Comparison of ENCODE assay signal across 8 cellular contexts in genomic region chr11:69049490-69049867, GRCh38. TPM values are rescaled to one million over a fixed set of nuclear protein-coding genes. Genes with fewer than 3 reads are reported as not detected.
DNase-seq lines count a peak whose midpoint lies in the region; ATAC-seq, FAIRE-seq and TF ChIP-seq lines count a peak whose summit lies in the region.

No MANE protein-coding gene starts in this region.

- BruUV-seq in GM12878 (replicated peaks; lab: Mats Ljungman, UMichigan), result no TSS peak

- H4K20me1 ChIP-seq in GM12878 (ENCODE audit: control insufficient read depth, insufficient read depth), result no peaks in the 10 kb centered on the region; the same call in 1 of the 2 replicates

- peaks cover 16 to 46% (median 21%) of the 10 kb centered on the region in 3 donors for H3K4me1 Mint-ChIP-seq in CD8-positive, alpha-beta memory T cell

- peak overlapping the region; percentile 74 for H3K4me3 ChIP-seq in CD8-positive, alpha-beta memory T cell (ENCODE audit: low read length)
- H3K4me3 ChIP-seq in GM12878 (peak overlapping the region; percentile 94), suprapubic skin (peak overlapping the region; percentile 99)

- TF ChIP-seq EP300 in GM12878 (IDR thresholded peaks at IDR 0.05; ENCODE audit: borderline replicate concordance in 1 of 2, control insufficient read depth in 1 of 2, low read depth in 2 of 2, low read length in 2 of 2) (no peak), suprapubic skin (IDR thresholded peaks at IDR 0.05) (no peak)

- peaks cover 0 to 9% (median 0%) of the 10 kb centered on the region in 3 donors for H3K36me3 Mint-ChIP-seq in CD8-positive, alpha-beta memory T cell

- H3K27me3 ChIP-seq in CD8-positive, alpha-beta memory T cell (ENCODE audit: insufficient read depth, low read length, poor library complexity, severe bottlenecking), result no peaks in the 10 kb centered on the region
- H3K27me3 ChIP-seq in GM12878 (replicated peaks in 1 of 2; ENCODE audit: control insufficient read depth in 2 of 2, insufficient read depth in 2 of 2, low read length in 1 of 2) (no peaks in the 10 kb centered on the region), suprapubic skin (no peaks in the 10 kb centered on the region)

- H3K36me3 ChIP-seq in CD8-positive, alpha-beta memory T cell (ENCODE audit: insufficient read depth, low read length), result no peaks in the 10 kb centered on the region
- H3K36me3 ChIP-seq in GM12878 (ENCODE audit: control insufficient read depth in 2 of 2, insufficient read depth in 2 of 2, low read length in 1 of 2) (no peaks in the 10 kb centered on the region; a peak in 4 of 4 replicates), suprapubic skin (peaks cover 10% of the 10 kb centered on the region)

- H3K4me3 Mint-ChIP-seq in CD8-positive, alpha-beta memory T cell, result peak overlapping the region; percentile 73 to 91 (median 84)

- H3K4me1 ChIP-seq in CD8-positive, alpha-beta memory T cell (ENCODE audit: insufficient read depth, low read length), result peaks cover 20% of the 10 kb centered on the region
- peaks cover 29% of the 10 kb centered on the region for H3K4me1 ChIP-seq in GM12878 (ENCODE audit: control insufficient read depth, insufficient read depth, low read length)
- H3K4me1 ChIP-seq in suprapubic skin, result peaks cover 58% of the 10 kb centered on the region

- H2AFZ ChIP-seq in GM12878 (ENCODE audit: control insufficient read depth, low read depth, low read length), result no peak overlapping the region; the same call in 1 of the 2 replicates

- FAIRE-seq in GM12878 (lab: Jason Lieb, UNC) (no peak), urothelium cell line (lab: Jason Lieb, UNC) (no peak)

- WGBS in GM12878 (ENCODE audit: insufficient coverage, insufficient replicate concordance, low lambda C conversion rate, missing lambda C conversion rate), result 7% methylated on average over 13 of the region's 15 CpGs
- WGBS in suprapubic skin, result 10% methylated on average over 14 of the region's 15 CpGs

- no peaks in the 10 kb centered on the region for H3K9me3 ChIP-seq in CD8-positive, alpha-beta memory T cell (ENCODE audit: low read length)
- H3K9me3 ChIP-seq in GM12878 (replicated peaks; ENCODE audit: control insufficient read depth, insufficient read depth, low read length) (no peaks in the 10 kb centered on the region), suprapubic skin (no peaks in the 10 kb centered on the region)

- peak; percentile 6 for ATAC-seq in GM12878
- peak; percentile 18 for ATAC-seq in left colon

- no peak for TF ChIP-seq RAD21 in GM12878 (IDR thresholded peaks at IDR 0.05; ENCODE audit: insufficient read depth, low read depth, low read length)

- TF ChIP-seq POLR2A in GM12878 (IDR thresholded peaks at IDR 0.05; ENCODE audit: low read depth, low read length) (no peak), suprapubic skin (IDR thresholded peaks at IDR 0.05) (no peak)

- intact Hi-C loops in GM12878 (cut with micrococcal nuclease; ENCODE audit: unreplicated experiment), result no loop called here
- intact Hi-C loops in left colon (cut with DNase I, micrococcal nuclease), result no loop called here

- DNase-seq in CD8-positive, alpha-beta memory T cell, result peak in 1 of 5 donors; percentile 21
- DNase-seq in NOMO-1 (lab: John Stamatoyannopoulos, UW; ENCODE audit: unreplicated experiment in 2 of 2), result peak; percentile 19 to 45
- DNase-seq in GM12878 (ENCODE audit: low read depth, low spot score), result no peak
- DNase-seq in left colon, result peak in 1 of 2 donors; percentile 31
- no peak for DNase-seq in suprapubic skin (ENCODE audit: low spot score in 2 of 2)
- DNase-seq in foreskin melanocyte, result no peak
- DNase-seq in urothelium cell line (ENCODE audit: low spot score), result no peak
- DNase-seq in activated gamma-delta T cell (lab: John Stamatoyannopoulos, UW), result no peak

- TF ChIP-seq CTCF in GM12878 (IDR thresholded peaks at IDR 0.05 in 2 of 3, conservative IDR thresholded peaks at IDR 0.05 in 1 of 3; ENCODE audit: control insufficient read depth in 2 of 3, extremely low read depth in 1 of 3, insufficient read depth in 1 of 3, low read depth in 3 of 3, low read length in 3 of 3), result no peak
- no peak for TF ChIP-seq CTCF in suprapubic skin (IDR thresholded peaks at IDR 0.05)

- H3K79me2 ChIP-seq in GM12878 (ENCODE audit: control insufficient read depth, insufficient read depth, low read length), result peaks cover 52% of the 10 kb centered on the region

- H3K4me2 ChIP-seq in GM12878 (ENCODE audit: control insufficient read depth, insufficient read depth), result peak overlapping the region; percentile 89

- RAD21 ChIA-PET in GM12878 (lab: Charles Lee; ENCODE audit: unreplicated experiment), result interaction anchor here (0.7 kb wide), 1 partner anchor 52 kb away, joined by 3 read pairs; no protein-coding TSS in a partner anchor

- no peaks in the 10 kb centered on the region for H3K9me3 Mint-ChIP-seq in CD8-positive, alpha-beta memory T cell

- peak overlapping the region; percentile 79 to 96 (median 92) for H3K27ac Mint-ChIP-seq in CD8-positive, alpha-beta memory T cell

- CTCF ChIA-PET in CD8-positive, alpha-beta memory T cell (lab: Charles Lee), result no interaction called here
- CTCF ChIA-PET in GM12878 (lab: Yijun Ruan, JAX), result interaction anchor here (1.4 kb wide), 1 partner anchor 9 kb away, joined by 3 read pairs; no protein-coding TSS in a partner anchor

- H3K27ac ChIP-seq in CD8-positive, alpha-beta memory T cell (ENCODE audit: low read depth, low read length), result peak overlapping the region; percentile 90
- peak overlapping the region; percentile 59 for H3K27ac ChIP-seq in GM12878 (ENCODE audit: control insufficient read depth, insufficient read depth)
- peak overlapping the region; percentile 90 for H3K27ac ChIP-seq in suprapubic skin

- SMC1A ChIA-PET in GM12878 (lab: Charles Lee; ENCODE audit: uncharacterized antibody, unreplicated experiment), result no interaction called here

- in situ Hi-C loops in GM12878 (cut with MboI), result no loop called here

- POLR2A ChIA-PET in CD8-positive, alpha-beta memory T cell (lab: Charles Lee), result interaction anchor here (1.6 kb wide), 1 partner anchor 206 kb away, joined by 4 read pairs; no protein-coding TSS in a partner anchor
- POLR2A ChIA-PET in GM12878 (lab: Charles Lee), result interaction anchor here (1.9 kb wide), 1 partner anchor 10 kb away, joined by 4 read pairs; no protein-coding TSS in a partner anchor

- peak overlapping the region; percentile 69 for H3K9ac ChIP-seq in GM12878 (ENCODE audit: control insufficient read depth, insufficient read depth, low read length)

- H3K27me3 Mint-ChIP-seq in CD8-positive, alpha-beta memory T cell, result peaks cover 0 to 12% of the 10 kb centered on the region in 2 donors

TF ChIP-seq in GM12878, 131 proteins besides CTCF, POLR2A, EP300 and RAD21 (continues in another document):
- TF ChIP-seq MTA2 (IDR thresholded peaks at IDR 0.05; ENCODE audit: low read depth) (peak; percentile 43; the same call in 1 of the 2 replicates), YY1 (IDR thresholded peaks at IDR 0.05; ENCODE audit: low read depth, low read length) (no peak)

RNA-seq across cellular contexts. Expression of gene TPCN2, which starts 0.7 kb away (rescaled TPM):
- total RNA-seq in CD8-positive, alpha-beta memory T cell, result 10 to 100 TPM; 12.3 to 12.9 TPM
- 4.0 TPM for polyA plus RNA-seq in CD8-positive, alpha-beta memory T cell
- 108 and 127 TPM in 2 replicates for total RNA-seq in GM12878 (2013; cell fraction: nucleolus; rRNA removed)
- total RNA-seq in GM12878 (2014; rRNA removed) (8.2 and 10.4 TPM in 2 replicates), GM12878 (2014; rRNA removed; fragmentation: Illumina TruSeq; extraction: Trizol) (5.7 and 6.5 TPM in 2 replicates), GM12878 (2021) (16.3 and 18.4 TPM in 2 replicates), left colon (10 to 100 TPM; 17.1 to 17.6 TPM), suprapubic skin (10 to 100 TPM in 3 of 4 donors, 1 to 10 TPM in 1; 8.4 to 30.3 (median 24.4) TPM)
- 6.3 TPM for polyA plus RNA-seq in GM12878 (2011; ENCODE audit: low read depth)
- polyA plus RNA-seq in GM12878 (2011; rRNA removed) (11.9 and 18.3 TPM in 2 replicates), GM12878 (2014; fragmentation: Illumina TruSeq; extraction: Trizol) (6.2 and 8.3 TPM in 2 replicates), GM12878 (2014; fragmentation: Nextera tagmentation; extraction: Ambion mirVana) (1 to 10 TPM; 1.7 to 2.4 TPM), GM12878 (2014; rRNA removed) (13.5 and 16.2 TPM in 2 replicates), GM12878 (2016; fragmentation: Nextera tagmentation; extraction: Ambion mirVana) (1 to 10 TPM; 7.9 to 8.5 TPM)
- polyA plus RNA-seq in GM12878 (2011; cell fraction: cytosol; rRNA removed), result 15.3 and 17.0 TPM in 2 replicates
- 127 and 138 TPM in 2 replicates for polyA plus RNA-seq in GM12878 (2011; cell fraction: nucleus; rRNA removed)
- 10.9 and 14.3 TPM in 2 replicates for polyA plus RNA-seq in GM12878 (2012)
- polyA minus RNA-seq in GM12878 (2011; rRNA and poly(A)+ RNA removed), result 13.0 and 19.8 TPM in 2 replicates
- 4.8 and 6.2 TPM in 2 replicates for polyA minus RNA-seq in GM12878 (2011; cell fraction: cytosol; rRNA and poly(A)+ RNA removed)
- polyA minus RNA-seq in GM12878 (2011; cell fraction: nucleus; rRNA and poly(A)+ RNA removed), result 30.7 and 43.1 TPM in 2 replicates

RNA-seq across cellular contexts. Expression of gene MRGPRF, which starts 36.4 kb away (rescaled TPM):
- total RNA-seq in CD8-positive, alpha-beta memory T cell, result not detected
- polyA plus RNA-seq in CD8-positive, alpha-beta memory T cell, result not detected
- total RNA-seq in GM12878 (2013; cell fraction: nucleolus; rRNA removed), result not detected in 2 replicates
- total RNA-seq in GM12878 (2014; rRNA removed) (not detected in 2 replicates), GM12878 (2014; rRNA removed; fragmentation: Illumina TruSeq; extraction: Trizol) (not detected in 2 replicates), GM12878 (2021) (not detected in 2 replicates), left colon (10 to 100 TPM in 1 of 2 donors, 1 to 10 TPM in 1; 3.4 to 25.2 TPM), suprapubic skin (1 to 10 TPM; 2.0 to 9.8 (median 4.8) TPM)
- polyA plus RNA-seq in GM12878 (2011; ENCODE audit: low read depth), result not detected
- polyA plus RNA-seq in GM12878 (2011; rRNA removed) (not detected in 2 replicates), GM12878 (2014; fragmentation: Illumina TruSeq; extraction: Trizol) (not detected in 2 replicates), GM12878 (2014; fragmentation: Nextera tagmentation; extraction: Ambion mirVana) (not detected), GM12878 (2014; rRNA removed) (not detected in 2 replicates), GM12878 (2016; fragmentation: Nextera tagmentation; extraction: Ambion mirVana) (not detected)
- not detected in 2 replicates for polyA plus RNA-seq in GM12878 (2011; cell fraction: cytosol; rRNA removed)
- not detected in 2 replicates for polyA plus RNA-seq in GM12878 (2011; cell fraction: nucleus; rRNA removed)
- polyA plus RNA-seq in GM12878 (2012), result not detected in 2 replicates
- polyA minus RNA-seq in GM12878 (2011; rRNA and poly(A)+ RNA removed), result not detected in 2 replicates
- polyA minus RNA-seq in GM12878 (2011; cell fraction: cytosol; rRNA and poly(A)+ RNA removed), result not detected in 2 replicates
- polyA minus RNA-seq in GM12878 (2011; cell fraction: nucleus; rRNA and poly(A)+ RNA removed), result not detected in 2 replicates

Comparison
In these comparisons a context has a peak if more than half of its experiments do, and no peak if none do; other contexts are left out.
1. DNase-seq: peak in NOMO-1 (2 of 2); none in GM12878 (single experiment), suprapubic skin (0 of 2), foreskin melanocyte (single experiment), urothelium cell line (single experiment) and activated gamma-delta T cell (single experiment).
2. Peak in every context shown above with its lines, with median percentiles within 50 percentile points of each other: H3K27ac ChIP-seq and H3K4me3 ChIP-seq.